Comparison of ENCODE assay signal across 20 cellular contexts in the genomic region with DNA sequence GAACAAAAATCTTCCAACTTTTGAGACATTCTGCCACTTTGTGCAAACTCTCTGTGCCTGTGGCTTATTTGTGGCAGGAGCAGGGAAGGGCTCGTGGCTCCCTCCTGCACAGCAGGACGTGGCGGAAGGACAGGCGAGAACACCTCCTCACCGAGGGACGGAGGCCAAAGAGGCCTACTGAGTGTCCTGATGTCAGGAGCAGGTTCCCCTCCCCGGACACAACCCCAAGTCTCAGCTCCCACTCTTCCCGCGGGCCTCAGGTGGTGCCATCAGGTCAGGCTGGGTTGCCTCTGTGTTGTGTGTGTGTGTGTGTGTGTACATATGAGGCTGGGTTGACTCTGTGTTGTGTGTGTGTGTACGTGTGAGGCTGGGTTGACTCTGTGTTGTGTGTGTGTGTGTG.
"Had no signal": no experiment of that assay in that cellular context is flagged by ENCODE, and none has a peak within 500 bp of the region (broad histone marks: within the 10 kb centered on the region; RNA-seq: fewer than 3 reads in every experiment).

No MANE protein-coding gene starts in this region.

- H3K4me3 ChIP-seq: cardiac muscle cell, ovary, psoas muscle, right lobe of liver, stomach had no signal

- DNase-seq: activated CD4-positive, alpha-beta T cell treated with anti-CD3 and anti-CD28 coated beads, Interleukin-2, amount 50 U/mL, for 1 hour; activated CD8-positive, alpha-beta memory T cell treated with anti-CD3 and anti-CD28 coated beads, Interleukin-2, amount 50 U/mL, for 4 hours; activated gamma-delta T cell; activated naive CD8-positive, alpha-beta T cell treated with anti-CD3 and anti-CD28 coated beads, Interleukin-2, amount 10 ng/mL, durations not matched to agents 7 days and 5 days; activated T-cell treated with anti-CD3 and anti-CD28 coated beads, Interleukin-2, amount 50 U/mL, for 4 hours; amygdala; effector memory CD8-positive, alpha-beta T cell; left colon; mammary epithelial cell; ovary; right lobe of liver; small intestine; stimulated activated CD4-positive, alpha-beta T cell treated with anti-CD3 and anti-CD28 coated beads, Interleukin-15, amount 100 ng/mL, for 24 hours; stimulated activated CD4-positive, alpha-beta T cell treated with anti-CD3 and anti-CD28 coated beads, Interleukin-2, amount 100 ng/mL, for 48 hours; stomach; trophoblast cell had no signal

- H3K9me3 ChIP-seq: ovary, psoas muscle, right lobe of liver, stomach had no signal

- H3K27ac ChIP-seq: cardiac muscle cell, ovary, psoas muscle, right lobe of liver, stomach had no signal

- H3K27me3 ChIP-seq: ovary, right lobe of liver had no signal

- H3K36me3 Mint-ChIP-seq: activated naive CD8-positive, alpha-beta T cell treated with anti-CD3 and anti-CD28 coated beads, Interleukin-2, amount 10 ng/mL, durations not matched to agents 7 days and 5 days had no signal

- H3K9me3 Mint-ChIP-seq: activated naive CD8-positive, alpha-beta T cell treated with anti-CD3 and anti-CD28 coated beads, Interleukin-2, amount 10 ng/mL, durations not matched to agents 7 days and 5 days; activated T-cell treated with anti-CD3 and anti-CD28 coated beads, Interleukin-2, amount 50 U/mL, for 4 hours; dendritic cell treated with granulocyte-macrophage colony-stimulating factor and Interleukin-4, amounts not matched to agents 40 ng/mL and 50 ng/mL, for 4 days; effector memory CD8-positive, alpha-beta T cell; T-helper 1 cell treated with Interleukin-12 subunit alpha and Interleukin-12 subunit beta and Interleukin-4 antibody, amounts not matched to agents 30 μg/mL and 1 μg/mL, for 36 hours had no signal

- H3K27ac Mint-ChIP-seq: activated naive CD8-positive, alpha-beta T cell treated with anti-CD3 and anti-CD28 coated beads, Interleukin-2, amount 10 ng/mL, durations not matched to agents 7 days and 5 days; dendritic cell treated with granulocyte-macrophage colony-stimulating factor and Interleukin-4, amounts not matched to agents 40 ng/mL and 50 ng/mL, for 4 days; effector memory CD8-positive, alpha-beta T cell; T-helper 1 cell treated with Interleukin-12 subunit alpha and Interleukin-12 subunit beta and Interleukin-4 antibody, amounts not matched to agents 30 μg/mL and 1 μg/mL, for 36 hours had no signal

- ATAC-seq: activated T-cell treated with anti-CD3 and anti-CD28 coated beads, Interleukin-2, amount 50 U/mL, for 4 hours; effector memory CD8-positive, alpha-beta T cell; left colon; psoas muscle; right lobe of liver had no signal

- H3K36me3 ChIP-seq: cardiac muscle cell, ovary, right lobe of liver, stomach had no signal

- H3K4me1 ChIP-seq: psoas muscle, right lobe of liver, stomach had no signal

- H3K4me3 Mint-ChIP-seq: activated naive CD8-positive, alpha-beta T cell treated with anti-CD3 and anti-CD28 coated beads, Interleukin-2, amount 10 ng/mL, durations not matched to agents 7 days and 5 days; activated T-cell treated with anti-CD3 and anti-CD28 coated beads, Interleukin-2, amount 50 U/mL, for 4 hours; dendritic cell treated with granulocyte-macrophage colony-stimulating factor and Interleukin-4, amounts not matched to agents 40 ng/mL and 50 ng/mL, for 4 days; effector memory CD8-positive, alpha-beta T cell; T-helper 1 cell treated with Interleukin-12 subunit alpha and Interleukin-12 subunit beta and Interleukin-4 antibody, amounts not matched to agents 30 μg/mL and 1 μg/mL, for 36 hours had no signal
